ENCODE assay signal across 16 cellular contexts in the genomic region with DNA sequence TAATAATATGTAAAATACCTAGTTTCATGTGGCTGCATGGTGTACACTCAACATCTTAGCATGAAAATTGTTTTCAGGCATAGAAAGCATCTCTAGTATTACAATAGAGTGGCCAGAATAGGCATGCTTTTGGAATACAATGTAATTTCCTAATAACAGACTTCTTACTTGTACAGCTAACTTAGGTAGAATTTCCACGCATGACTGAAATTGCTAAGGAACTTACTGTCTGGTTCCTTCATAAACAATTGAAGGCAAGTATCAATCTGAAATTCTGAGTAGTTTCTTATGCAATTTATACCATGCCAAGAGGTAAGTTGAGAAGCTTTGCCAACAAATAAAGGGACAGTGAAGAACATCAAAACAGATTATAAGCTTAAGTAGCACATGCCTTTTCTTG. TPM values are rescaled to one million over a fixed set of nuclear protein-coding genes. Genes with fewer than 3 reads are reported as not detected.
"Had no signal": no experiment of that assay in that cellular context is flagged by ENCODE, and none has a peak within 500 bp of the region (broad histone marks: within the 10 kb centered on the region; RNA-seq: fewer than 3 reads in every experiment).

No MANE protein-coding gene starts in this region.

- H3K27me3 ChIP-seq: breast epithelium, esophagus muscularis mucosa, spleen, suprapubic skin had no signal

- H3K9me3 ChIP-seq: breast epithelium, esophagus muscularis mucosa, prostate gland, spleen, suprapubic skin had no signal

- H3K36me3 ChIP-seq: breast epithelium, esophagus muscularis mucosa, prostate gland, spleen, suprapubic skin had no signal

- DNase-seq: activated CD4-positive, alpha-beta T cell treated with anti-CD3 and anti-CD28 coated beads for 1 hour; activated CD4-positive, alpha-beta T cell treated with anti-CD3 and anti-CD28 coated beads, Interleukin-2, amount 50 U/mL, for 4 hours; activated naive CD4-positive, alpha-beta T cell; activated T-cell treated with anti-CD3 and anti-CD28 coated beads for 4 hours; aorta; dermis blood vessel endothelial cell; hypothalamus; spleen had no signal

- H3K4me3 ChIP-seq: breast epithelium, esophagus muscularis mucosa, prostate gland, spleen, suprapubic skin had no signal

- H3K27ac ChIP-seq: breast epithelium, esophagus muscularis mucosa, prostate gland, suprapubic skin had no signal

RNA-seq across cellular contexts. Expression of a gene that starts 26.7 kb away (rescaled TPM):
- total RNA-seq: aorta, esophagus muscularis mucosa, kidney epithelial cell, osteoblast, sciatic nerve, spleen had no signal
- polyA plus RNA-seq: neural cell, spleen had no signal
